Comparison of ENCODE assay signal across 8 cellular contexts in genomic region chr3:152405915-152406802, GRCh38.
DNase-seq lines count a peak whose midpoint lies in the region; ATAC-seq and TF ChIP-seq lines count a peak whose summit lies in the region.

No MANE protein-coding gene starts in this region.

- no peaks in the 10 kb centered on the region for H3K9me3 ChIP-seq in psoas muscle

- peak overlapping the region; percentile 55 for H3K4me3 ChIP-seq in psoas muscle

- WGBS in psoas muscle, 3 donors: 14 to 31% (median 19%) methylated on average over 3 of the region's 3 CpGs

- H3K27ac ChIP-seq in epithelial cell of prostate (peak overlapping the region; percentile 6), psoas muscle (peak overlapping the region; percentile 92)

- peaks cover 78% of the 10 kb centered on the region for H3K4me1 ChIP-seq in psoas muscle

- intact Hi-C loops in psoas muscle (cut with DNase I): loop anchor here in 1 of 2 donors (5.0 kb wide), 1 partner anchor 104 kb away; no protein-coding TSS in a partner anchor

- no peaks in the 10 kb centered on the region for H3K36me3 ChIP-seq in psoas muscle (ENCODE audit: insufficient read depth in 1 of 2, low read depth in 1 of 2)

- no peak for TF ChIP-seq CTCF in psoas muscle (IDR thresholded peaks at IDR 0.05)

- ATAC-seq in psoas muscle: peak; percentile 55 to 67 (median 64)
- ATAC-seq in HG03139 (IDR thresholded peaks at IDR 0.05; ENCODE audit: unreplicated experiment): no peak
- ATAC-seq in HG03280 (IDR thresholded peaks at IDR 0.05; ENCODE audit: unreplicated experiment): no peak

- peak; percentile 75 for DNase-seq in GM03348 (ENCODE audit: low spot score)
- DNase-seq in NCI-H69 (lab: John Stamatoyannopoulos, UW): peak; percentile 66
- DNase-seq in epithelial cell of prostate (ENCODE audit: low read depth, low spot score): peak; percentile 40
- no peak for DNase-seq in psoas muscle
- no peak for DNase-seq in stimulated activated CD4-positive, alpha-beta T cell treated with anti-CD3 and anti-CD28 coated beads, Interleukin-4, amount 100 ng/mL, for 4 hours
- DNase-seq in LoVo (ENCODE audit: low spot score): no peak

- H3K27me3 ChIP-seq in psoas muscle (ENCODE audit: insufficient read depth in 3 of 3, low read length in 2 of 3): no peaks in the 10 kb centered on the region

Comparison
In these comparisons a context has a peak if more than half of its experiments do, and no peak if none do; other contexts are left out.
1. DNase-seq: peak in GM03348 (single experiment), NCI-H69 (single experiment) and epithelial cell of prostate (single experiment); none in psoas muscle (0 of 2), stimulated activated CD4-positive, alpha-beta T cell treated with anti-CD3 and anti-CD28 coated beads, Interleukin-4, amount 100 ng/mL, for 4 hours (0 of 2) and LoVo (single experiment).
2. ATAC-seq: peak in psoas muscle (4 of 4); none in HG03139 (single experiment) and HG03280 (single experiment).